Comparison of ENCODE assay signal across 8 cellular contexts in the genomic region with DNA sequence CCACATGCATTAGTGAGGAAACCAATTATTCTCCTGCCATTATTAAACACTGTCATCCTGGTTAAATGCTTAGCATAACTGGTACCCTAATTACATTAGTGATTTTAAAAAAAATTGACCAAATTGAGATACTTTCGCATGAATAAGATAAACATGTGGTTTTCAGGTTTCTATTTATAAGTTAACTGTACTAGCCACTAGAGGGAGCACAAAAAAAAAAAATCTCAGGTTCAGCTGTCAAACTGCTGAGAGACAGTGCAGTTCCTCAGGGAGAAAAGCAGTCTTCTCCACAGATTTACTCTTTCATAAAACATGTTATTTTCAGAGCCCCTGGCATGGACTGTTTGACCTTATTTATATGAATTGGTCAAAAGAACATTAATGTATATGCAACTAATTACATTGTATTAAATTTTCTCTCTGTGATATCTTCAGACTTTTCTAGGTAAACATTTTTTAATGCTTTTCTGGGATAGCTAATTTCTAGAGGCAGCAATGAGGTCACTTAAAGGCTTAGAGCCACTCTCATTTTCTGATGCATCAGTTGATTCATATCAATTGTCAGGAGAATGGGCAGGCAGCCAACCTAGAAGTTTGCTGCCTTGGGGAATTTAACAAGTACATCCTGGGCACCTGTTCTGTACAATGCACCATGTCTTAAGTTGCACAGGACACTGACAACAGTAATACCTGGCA.
A peak's percentile ranks its signal among the peaks of the same experiment; 100 is the strongest.
DNase-seq lines count a peak whose midpoint lies in the region; ATAC-seq and TF ChIP-seq lines count a peak whose summit lies in the region.

No MANE protein-coding gene starts in this region.

- intact Hi-C loops in left cardiac atrium (cut with DNase I) = loop anchor here (2.0 to 5.0 kb wide), 2 partner anchors 220 to 222 kb away; no protein-coding TSS in a partner anchor

- DNase-seq in NCI-H2081 (lab: John Stamatoyannopoulos, UW) (peak; percentile 0 to 36), NCI-H2081 treated with DMSO at 0.1 percent for 48 hours (lab: John Stamatoyannopoulos, UW) (no peak), NCI-H1436 treated with DMSO at 0.1 percent for 48 hours (lab: John Stamatoyannopoulos, UW) (peak; percentile 3), left cardiac atrium (no peak), smooth muscle cell of the brain vasculature (ENCODE audit: low read depth, low spot score) (peak; percentile 28), NCI-H524 treated with DMSO at 0.1 percent for 48 hours (lab: John Stamatoyannopoulos, UW) (no peak)

- peak; percentile 22; the same call in 1 of the 2 replicates for TF ChIP-seq CTCF in WI38 (IDR thresholded peaks at IDR 0.05; ENCODE audit: low read depth, low read length)

- peak; percentile 63 for ATAC-seq in HG02588 (IDR thresholded peaks at IDR 0.05; ENCODE audit: unreplicated experiment)
- peak; percentile 59 to 71 for ATAC-seq in left cardiac atrium

- H3K4me3 ChIP-seq in WI38 (ENCODE audit: low read depth, low read length) = no peak overlapping the region

Comparison
In these comparisons a context has a peak if more than half of its experiments do, and no peak if none do; other contexts are left out.
1. DNase-seq: peak in NCI-H2081 (2 of 2), NCI-H1436 treated with DMSO at 0.1 percent for 48 hours (single experiment) and smooth muscle cell of the brain vasculature (single experiment); none in NCI-H2081 treated with DMSO at 0.1 percent for 48 hours (single experiment), left cardiac atrium (single experiment) and NCI-H524 treated with DMSO at 0.1 percent for 48 hours (single experiment).